Comparison of ENCODE assay signal across 37 cellular contexts in genomic region chr3:141764041-141764440, GRCh38. TPM values are rescaled to one million over a fixed set of nuclear protein-coding genes. Genes with fewer than 3 reads are reported as not detected.
"Had no signal": no experiment of that assay in that cellular context is flagged by ENCODE, and none has a peak within 500 bp of the region (broad histone marks: within the 10 kb centered on the region; RNA-seq: fewer than 3 reads in every experiment).

No MANE protein-coding gene starts in this region.

- H3K4me1 Mint-ChIP-seq: activated B cell treated with CpG ODN at 0.5 μM for 24 hours had no signal

- H3K36me3 Mint-ChIP-seq: activated CD4-positive, alpha-beta memory T cell treated with anti-CD3 and anti-CD28 coated beads for 36 hours had no signal

- H3K27me3 Mint-ChIP-seq: activated B cell treated with CpG ODN at 0.5 μM for 24 hours; activated CD4-positive, alpha-beta memory T cell treated with anti-CD3 and anti-CD28 coated beads for 36 hours; activated CD4-positive, alpha-beta T cell treated with anti-CD3 and anti-CD28 coated beads, Interleukin-2, amount 10 ng/mL, durations not matched to agents 24 days and 14 days; activated CD8-positive, alpha-beta T cell treated with anti-CD3 and anti-CD28 coated beads for 36 hours; activated naive CD8-positive, alpha-beta T cell treated with anti-CD3 and anti-CD28 coated beads for 36 hours; activated T-helper 17 cell treated with anti-CD3 and anti-CD28 coated beads, Interleukin-2, amount 50 U/mL, for 72 hours had no signal

- H3K9me3 ChIP-seq: adrenal gland, body of pancreas, breast epithelium had no signal

- H3K4me3 Mint-ChIP-seq: activated B cell treated with CpG ODN at 0.5 μM for 24 hours; activated CD4-positive, alpha-beta memory T cell treated with anti-CD3 and anti-CD28 coated beads for 36 hours; activated CD4-positive, alpha-beta T cell treated with anti-CD3 and anti-CD28 coated beads, Interleukin-2, amount 10 ng/mL, durations not matched to agents 24 days and 14 days; activated CD8-positive, alpha-beta T cell treated with anti-CD3 and anti-CD28 coated beads for 36 hours; activated naive CD4-positive, alpha-beta T cell treated with anti-CD3 and anti-CD28 coated beads for 36 hours; activated naive CD8-positive, alpha-beta T cell treated with anti-CD3 and anti-CD28 coated beads for 36 hours; activated T-cell treated with anti-CD3 and anti-CD28 coated beads, Interleukin-2, amount 50 U/mL, for 4 hours; activated T-cell treated with anti-CD3 and anti-CD28 coated beads, Interleukin-2, amount 50 U/mL, for 72 hours; activated T-helper 1 cell treated with anti-CD3 and anti-CD28 coated beads, Interleukin-12 subunit alpha, Interleukin-12 subunit beta, Interleukin-2, Interleukin-4 antibody, amounts not matched to agents 30 ng/mL and 10 ng/mL and 1 ng/mL, durations not matched to agents 14 hours and 24 hours and 36 hours; activated T-helper 17 cell treated with anti-CD3 and anti-CD28 coated beads, Interleukin-2, amount 50 U/mL, for 72 hours; T-helper 1 cell treated with Interleukin-12 subunit alpha and Interleukin-12 subunit beta and Interleukin-4 antibody, amounts not matched to agents 30 μg/mL and 1 μg/mL, for 36 hours; T-helper 2 cell treated with Interferon-gamma antibody and Interleukin-4, amounts not matched to agents 5 μg/mL and 100 μg/mL, for 36 hours had no signal

- H3K36me3 ChIP-seq: adrenal gland, brain microvascular endothelial cell, breast epithelium had no signal

- H3K27ac Mint-ChIP-seq: activated B cell treated with CpG ODN at 0.5 μM for 24 hours; activated CD4-positive, alpha-beta memory T cell treated with anti-CD3 and anti-CD28 coated beads for 36 hours; activated CD4-positive, alpha-beta T cell treated with anti-CD3 and anti-CD28 coated beads, Interleukin-2, amount 10 ng/mL, durations not matched to agents 24 days and 14 days; activated CD8-positive, alpha-beta T cell treated with anti-CD3 and anti-CD28 coated beads for 36 hours; activated naive CD4-positive, alpha-beta T cell treated with anti-CD3 and anti-CD28 coated beads for 36 hours; activated naive CD4-positive, alpha-beta T cell treated with anti-CD3 and anti-CD28 coated beads, Interleukin-2, amount 50 U/mL, for 72 hours; activated naive CD8-positive, alpha-beta T cell treated with anti-CD3 and anti-CD28 coated beads for 36 hours; activated T-cell treated with anti-CD3 and anti-CD28 coated beads, Interleukin-2, amount 50 U/mL, for 72 hours; activated T-helper 1 cell treated with anti-CD3 and anti-CD28 coated beads, Interleukin-12 subunit alpha, Interleukin-12 subunit beta, Interleukin-2, Interleukin-4 antibody, amounts not matched to agents 30 ng/mL and 10 ng/mL and 1 ng/mL, durations not matched to agents 14 hours and 24 hours and 36 hours; activated T-helper 17 cell treated with anti-CD3 and anti-CD28 coated beads, Interleukin-2, amount 50 U/mL, for 72 hours; T-helper 1 cell treated with Interleukin-12 subunit alpha and Interleukin-12 subunit beta and Interleukin-4 antibody, amounts not matched to agents 30 μg/mL and 1 μg/mL, for 36 hours; T-helper 2 cell treated with Interferon-gamma antibody and Interleukin-4, amounts not matched to agents 5 μg/mL and 100 μg/mL, for 36 hours had no signal

- H3K4me3 ChIP-seq: adrenal gland, body of pancreas, breast epithelium had no signal

- H3K27ac ChIP-seq: adrenal gland, body of pancreas, brain microvascular endothelial cell, breast epithelium, VCaP had no signal

- H3K9me3 Mint-ChIP-seq: activated B cell treated with CpG ODN at 0.5 μM for 24 hours; activated CD4-positive, alpha-beta memory T cell treated with anti-CD3 and anti-CD28 coated beads for 36 hours; activated CD4-positive, alpha-beta T cell treated with anti-CD3 and anti-CD28 coated beads, Interleukin-2, amount 10 ng/mL, durations not matched to agents 24 days and 14 days; activated CD8-positive, alpha-beta T cell treated with anti-CD3 and anti-CD28 coated beads for 36 hours; activated naive CD4-positive, alpha-beta T cell treated with anti-CD3 and anti-CD28 coated beads for 36 hours; activated naive CD4-positive, alpha-beta T cell treated with anti-CD3 and anti-CD28 coated beads, Interleukin-2, amount 50 U/mL, for 72 hours; activated naive CD8-positive, alpha-beta T cell treated with anti-CD3 and anti-CD28 coated beads for 36 hours; activated T-cell treated with anti-CD3 and anti-CD28 coated beads, Interleukin-2, amount 50 U/mL, for 4 hours; activated T-cell treated with anti-CD3 and anti-CD28 coated beads, Interleukin-2, amount 50 U/mL, for 72 hours; activated T-helper 1 cell treated with anti-CD3 and anti-CD28 coated beads, Interleukin-12 subunit alpha, Interleukin-12 subunit beta, Interleukin-2, Interleukin-4 antibody, amounts not matched to agents 30 ng/mL and 10 ng/mL and 1 ng/mL, durations not matched to agents 14 hours and 24 hours and 36 hours; activated T-helper 17 cell treated with anti-CD3 and anti-CD28 coated beads, Interleukin-2, amount 50 U/mL, for 72 hours; T-helper 1 cell treated with Interleukin-12 subunit alpha and Interleukin-12 subunit beta and Interleukin-4 antibody, amounts not matched to agents 30 μg/mL and 1 μg/mL, for 36 hours; T-helper 2 cell treated with Interferon-gamma antibody and Interleukin-4, amounts not matched to agents 5 μg/mL and 100 μg/mL, for 36 hours had no signal

- H3K27me3 ChIP-seq: adrenal gland, body of pancreas, brain microvascular endothelial cell, breast epithelium had no signal

- H3K4me1 ChIP-seq: adrenal gland, body of pancreas, breast epithelium had no signal

- ATAC-seq: activated CD8-positive, alpha-beta T cell treated with anti-CD3 and anti-CD28 coated beads for 36 hours; activated naive CD4-positive, alpha-beta T cell treated with anti-CD3 and anti-CD28 coated beads, Interleukin-2, amount 50 U/mL, for 72 hours; activated T-cell treated with anti-CD3 and anti-CD28 coated beads, Interleukin-2, amount 50 U/mL, for 4 hours; activated T-cell treated with anti-CD3 and anti-CD28 coated beads, Interleukin-2, amount 50 U/mL, for 72 hours; activated T-helper 17 cell treated with anti-CD3 and anti-CD28 coated beads, Interleukin-2, amount 50 U/mL, for 72 hours; body of pancreas had no signal

- FAIRE-seq: astrocyte, TTC549 had no signal

- DNase-seq: activated B cell treated with CpG ODN at 0.5 μM for 24 hours; activated CD4-positive, alpha-beta memory T cell treated with anti-CD3 and anti-CD28 coated beads for 36 hours; activated CD4-positive, alpha-beta T cell treated with anti-CD3 and anti-CD28 coated beads for 4 hours; activated CD4-positive, alpha-beta T cell treated with anti-CD3 and anti-CD28 coated beads, Interleukin-2, amount 10 ng/mL, durations not matched to agents 24 days and 14 days; activated CD4-positive, alpha-beta T cell treated with anti-CD3 and anti-CD28 coated beads, Interleukin-2, amount 50 U/mL, for 1 hour; activated CD4-positive, alpha-beta T cell treated with anti-CD3 and anti-CD28 coated beads, Interleukin-2, amount 50 U/mL, for 4 hours; activated CD4-positive, CD25-positive, alpha-beta regulatory T cell treated with anti-CD3 and anti-CD28 coated beads, Interleukin-2, amount 50 U/mL, for 72 hours; activated CD8-positive, alpha-beta memory T cell treated with anti-CD3 and anti-CD28 coated beads, Interleukin-2, amount 50 U/mL, for 4 hours; activated CD8-positive, alpha-beta T cell treated with anti-CD3 and anti-CD28 coated beads for 36 hours; activated effector memory CD4-positive, alpha-beta T cell treated with anti-CD3 and anti-CD28 coated beads, Interleukin-2, amount 50 U/mL, for 16 hours; activated gamma-delta T cell treated with Interleukin-2 at 50 U/mL for 16 hours; activated naive CD4-positive, alpha-beta T cell; activated naive CD4-positive, alpha-beta T cell treated with anti-CD3 and anti-CD28 coated beads for 36 hours; activated naive CD4-positive, alpha-beta T cell treated with anti-CD3 and anti-CD28 coated beads, Interleukin-2, amount 50 U/mL, for 16 hours; activated naive CD8-positive, alpha-beta T cell treated with anti-CD3 and anti-CD28 coated beads for 36 hours; activated T-cell treated with anti-CD3 and anti-CD28 coated beads for 4 hours; activated T-cell treated with anti-CD3 and anti-CD28 coated beads, Interleukin-2, amount 50 U/mL, for 1 hour; activated T-cell treated with anti-CD3 and anti-CD28 coated beads, Interleukin-2, amount 50 U/mL, for 4 hours; activated T-cell treated with anti-CD3 and anti-CD28 coated beads, Interleukin-2, amount 50 U/mL, for 72 hours; adrenal gland; amniotic stem cell; aorta; body of pancreas; brain microvascular endothelial cell; central memory CD4-positive, alpha-beta T cell; T-helper 1 cell; T-helper 2 cell; T-helper 9 cell had no signal

RNA-seq across cellular contexts. Expression of gene GRK7, which starts 0.8 kb away (rescaled TPM):
- total RNA-seq: activated B cell treated with CpG ODN at 0.5 μM for 24 hours; activated CD4-positive, alpha-beta memory T cell treated with anti-CD3 and anti-CD28 coated beads for 36 hours; activated CD4-positive, alpha-beta T cell treated with anti-CD3 and anti-CD28 coated beads, Interleukin-2, amount 10 ng/mL, durations not matched to agents 24 days and 14 days; activated naive CD4-positive, alpha-beta T cell treated with anti-CD3 and anti-CD28 coated beads for 36 hours; activated naive CD4-positive, alpha-beta T cell treated with anti-CD3 and anti-CD28 coated beads, Interleukin-2, amount 50 U/mL, for 72 hours; activated naive CD8-positive, alpha-beta T cell treated with anti-CD3 and anti-CD28 coated beads for 36 hours; activated T-cell treated with anti-CD3 and anti-CD28 coated beads, Interleukin-2, amount 50 U/mL, for 4 hours; activated T-cell treated with anti-CD3 and anti-CD28 coated beads, Interleukin-2, amount 50 U/mL, for 72 hours; activated T-helper 1 cell treated with anti-CD3 and anti-CD28 coated beads, Interleukin-12 subunit alpha, Interleukin-12 subunit beta, Interleukin-2, Interleukin-4 antibody, amounts not matched to agents 30 ng/mL and 10 ng/mL and 1 ng/mL, durations not matched to agents 14 hours and 24 hours and 36 hours; astrocyte; body of pancreas had no signal
- polyA plus RNA-seq: aorta had no signal
